1 cellular context compared by ENCODE assay signal in the genomic region with DNA sequence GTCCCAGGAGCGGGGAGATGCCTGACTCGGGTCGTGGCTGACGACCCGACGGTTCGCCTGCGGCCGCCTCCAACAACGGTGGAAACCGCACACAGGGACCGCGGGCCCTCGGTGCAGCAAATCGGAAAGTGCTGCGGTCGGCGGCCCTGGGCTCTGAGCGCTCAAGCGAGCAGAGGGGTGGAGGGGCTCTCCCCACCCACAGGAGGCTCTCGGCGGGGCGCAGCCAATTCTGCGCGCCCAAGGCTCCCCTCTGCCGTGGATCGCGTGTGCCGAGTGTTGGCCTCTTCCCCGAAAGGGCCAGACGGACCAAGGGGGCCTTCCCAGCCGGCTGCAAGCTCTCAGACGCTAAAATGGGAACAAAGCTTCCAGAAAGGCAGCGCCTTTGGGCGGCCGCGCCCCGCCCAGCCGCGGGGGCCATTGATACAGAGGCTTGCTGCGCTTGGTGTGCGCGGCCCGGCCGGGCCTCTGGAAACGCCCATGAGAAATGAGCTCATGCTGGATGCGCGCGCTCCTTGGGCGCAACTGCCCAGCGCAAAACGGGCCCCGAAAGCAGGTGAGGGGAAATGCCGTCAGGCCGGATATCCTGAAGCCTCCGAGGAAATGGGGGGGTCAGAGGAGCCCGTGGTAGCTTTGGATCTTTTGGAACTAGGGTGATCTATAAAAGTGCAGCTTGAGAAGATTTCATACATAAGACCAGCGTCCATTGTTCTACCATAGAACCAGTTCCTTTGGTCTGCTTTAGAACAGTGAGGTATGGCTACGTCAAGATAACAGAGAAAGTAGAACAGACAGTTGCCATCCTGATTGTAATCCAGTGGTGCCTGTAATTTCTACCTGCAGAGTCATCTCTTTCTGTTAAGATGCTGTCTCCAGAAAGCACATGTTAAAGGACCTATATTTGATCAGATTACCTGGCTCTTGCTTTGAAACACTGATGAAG.
TF ChIP-seq lines count a peak whose summit lies in the region.

No MANE protein-coding gene starts in this region.

TF ChIP-seq in K562, 482 proteins besides CTCF, POLR2A, EP300 and RAD21 (continued from another document and continues in another):
- TF ChIP-seq, protein P1, sequence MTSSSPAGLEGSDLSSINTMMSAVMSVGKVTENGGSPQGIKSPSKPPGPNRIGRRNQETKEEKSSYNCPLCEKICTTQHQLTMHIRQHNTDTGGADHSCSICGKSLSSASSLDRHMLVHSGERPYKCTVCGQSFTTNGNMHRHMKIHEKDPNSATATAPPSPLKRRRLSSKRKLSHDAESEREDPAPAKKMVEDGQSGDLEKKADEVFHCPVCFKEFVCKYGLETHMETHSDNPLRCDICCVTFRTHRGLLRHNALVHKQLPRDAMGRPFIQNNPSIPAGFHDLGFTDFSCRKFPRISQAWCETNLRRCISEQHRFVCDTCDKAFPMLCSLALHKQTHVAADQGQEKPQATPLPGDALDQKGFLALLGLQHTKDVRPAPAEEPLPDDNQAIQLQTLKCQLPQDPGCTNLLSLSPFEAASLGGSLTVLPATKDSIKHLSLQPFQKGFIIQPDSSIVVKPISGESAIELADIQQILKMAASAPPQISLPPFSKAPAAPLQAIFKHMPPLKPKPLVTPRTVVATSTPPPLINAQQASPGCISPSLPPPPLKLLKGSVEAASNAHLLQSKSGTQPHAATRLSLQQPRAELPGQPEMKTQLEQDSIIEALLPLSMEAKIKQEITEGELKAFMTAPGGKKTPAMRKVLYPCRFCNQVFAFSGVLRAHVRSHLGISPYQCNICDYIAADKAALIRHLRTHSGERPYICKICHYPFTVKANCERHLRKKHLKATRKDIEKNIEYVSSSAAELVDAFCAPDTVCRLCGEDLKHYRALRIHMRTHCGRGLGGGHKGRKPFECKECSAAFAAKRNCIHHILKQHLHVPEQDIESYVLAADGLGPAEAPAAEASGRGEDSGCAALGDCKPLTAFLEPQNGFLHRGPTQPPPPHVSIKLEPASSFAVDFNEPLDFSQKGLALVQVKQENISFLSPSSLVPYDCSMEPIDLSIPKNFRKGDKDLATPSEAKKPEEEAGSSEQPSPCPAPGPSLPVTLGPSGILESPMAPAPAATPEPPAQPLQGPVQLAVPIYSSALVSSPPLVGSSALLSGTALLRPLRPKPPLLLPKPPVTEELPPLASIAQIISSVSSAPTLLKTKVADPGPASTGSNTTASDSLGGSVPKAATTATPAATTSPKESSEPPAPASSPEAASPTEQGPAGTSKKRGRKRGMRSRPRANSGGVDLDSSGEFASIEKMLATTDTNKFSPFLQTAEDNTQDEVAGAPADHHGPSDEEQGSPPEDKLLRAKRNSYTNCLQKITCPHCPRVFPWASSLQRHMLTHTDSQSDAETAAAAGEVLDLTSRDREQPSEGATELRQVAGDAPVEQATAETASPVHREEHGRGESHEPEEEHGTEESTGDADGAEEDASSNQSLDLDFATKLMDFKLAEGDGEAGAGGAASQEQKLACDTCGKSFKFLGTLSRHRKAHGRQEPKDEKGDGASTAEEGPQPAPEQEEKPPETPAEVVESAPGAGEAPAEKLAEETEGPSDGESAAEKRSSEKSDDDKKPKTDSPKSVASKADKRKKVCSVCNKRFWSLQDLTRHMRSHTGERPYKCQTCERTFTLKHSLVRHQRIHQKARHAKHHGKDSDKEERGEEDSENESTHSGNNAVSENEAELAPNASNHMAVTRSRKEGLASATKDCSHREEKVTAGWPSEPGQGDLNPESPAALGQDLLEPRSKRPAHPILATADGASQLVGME (CRISPR knock-in tag; IDR thresholded peaks at IDR 0.05): 0 out of 2 replicates have a peak, but pooled peaks have one; percentile 63
- peak in 1 of 2 experiments; percentile 52; a peak in 1 of 4 replicates for TF ChIP-seq NONO (IDR thresholded peaks at IDR 0.05; ENCODE audit: low read depth in 2 of 2, low read length in 1 of 2)
- TF ChIP-seq, protein P2, sequence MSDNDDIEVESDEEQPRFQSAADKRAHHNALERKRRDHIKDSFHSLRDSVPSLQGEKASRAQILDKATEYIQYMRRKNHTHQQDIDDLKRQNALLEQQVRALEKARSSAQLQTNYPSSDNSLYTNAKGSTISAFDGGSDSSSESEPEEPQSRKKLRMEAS (CRISPR knock-in tag; IDR thresholded peaks at IDR 0.05): no peak
- no peak for TF ChIP-seq PRMT5 (CRISPR knock-in tag; IDR thresholded peaks at IDR 0.05)
- TF ChIP-seq DPF2 (IDR thresholded peaks at IDR 0.05): no peak
- TF ChIP-seq DMBX1 (CRISPR knock-in tag; IDR thresholded peaks at IDR 0.05; ENCODE audit: borderline replicate concordance): no peak
- TF ChIP-seq ZNF561 (CRISPR knock-in tag; conservative IDR thresholded peaks at IDR 0.05): no peak
- TF ChIP-seq NFIC (IDR thresholded peaks at IDR 0.05): peak; percentile 65
- TF ChIP-seq TGIF2 (CRISPR knock-in tag; IDR thresholded peaks at IDR 0.05): no peak
- TF ChIP-seq ZFX (CRISPR knock-in tag; IDR thresholded peaks at IDR 0.05): peak; percentile 92
- TF ChIP-seq HNRNPLL (IDR thresholded peaks at IDR 0.05; ENCODE audit: low read depth, low read length, poor library complexity, severe bottlenecking): peak; percentile 56
- TF ChIP-seq, protein P3, sequence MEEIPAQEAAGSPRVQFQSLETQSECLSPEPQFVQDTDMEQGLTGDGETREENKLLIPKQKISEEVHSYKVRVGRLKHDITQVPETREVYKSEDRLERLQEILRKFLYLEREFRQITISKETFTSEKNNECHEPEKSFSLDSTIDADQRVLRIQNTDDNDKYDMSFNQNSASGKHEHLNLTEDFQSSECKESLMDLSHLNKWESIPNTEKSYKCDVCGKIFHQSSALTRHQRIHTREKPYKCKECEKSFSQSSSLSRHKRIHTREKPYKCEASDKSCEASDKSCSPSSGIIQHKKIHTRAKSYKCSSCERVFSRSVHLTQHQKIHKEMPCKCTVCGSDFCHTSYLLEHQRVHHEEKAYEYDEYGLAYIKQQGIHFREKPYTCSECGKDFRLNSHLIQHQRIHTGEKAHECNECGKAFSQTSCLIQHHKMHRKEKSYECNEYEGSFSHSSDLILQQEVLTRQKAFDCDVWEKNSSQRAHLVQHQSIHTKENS (CRISPR knock-in tag; IDR thresholded peaks at IDR 0.05): no peak
- 0 out of 2 replicates have a peak, but pooled peaks have one; percentile 20 for TF ChIP-seq TARDBP (IDR thresholded peaks at IDR 0.05)
- 0 out of 2 replicates have a peak, but pooled peaks have one; percentile 33 for TF ChIP-seq SMAD4 (CRISPR knock-in tag; conservative IDR thresholded peaks at IDR 0.05)
- TF ChIP-seq, protein P4, sequence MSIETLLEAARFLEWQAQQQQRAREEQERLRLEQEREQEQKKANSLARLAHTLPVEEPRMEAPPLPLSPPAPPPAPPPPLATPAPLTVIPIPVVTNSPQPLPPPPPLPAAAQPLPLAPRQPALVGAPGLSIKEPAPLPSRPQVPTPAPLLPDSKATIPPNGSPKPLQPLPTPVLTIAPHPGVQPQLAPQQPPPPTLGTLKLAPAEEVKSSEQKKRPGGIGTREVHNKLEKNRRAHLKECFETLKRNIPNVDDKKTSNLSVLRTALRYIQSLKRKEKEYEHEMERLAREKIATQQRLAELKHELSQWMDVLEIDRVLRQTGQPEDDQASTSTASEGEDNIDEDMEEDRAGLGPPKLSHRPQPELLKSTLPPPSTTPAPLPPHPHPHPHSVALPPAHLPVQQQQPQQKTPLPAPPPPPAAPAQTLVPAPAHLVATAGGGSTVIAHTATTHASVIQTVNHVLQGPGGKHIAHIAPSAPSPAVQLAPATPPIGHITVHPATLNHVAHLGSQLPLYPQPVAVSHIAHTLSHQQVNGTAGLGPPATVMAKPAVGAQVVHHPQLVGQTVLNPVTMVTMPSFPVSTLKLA (conservative IDR thresholded peaks at IDR 0.05): peak; percentile 34 to 64
- peak; percentile 83 for TF ChIP-seq FOXP1 (CRISPR knock-in tag; IDR thresholded peaks at IDR 0.05)
- TF ChIP-seq NRF1 (conservative IDR thresholded peaks at IDR 0.05 in 1 of 2, IDR thresholded peaks at IDR 0.05 in 1 of 2): peak; percentile 93 to 94
- TF ChIP-seq PHF8 (IDR thresholded peaks at IDR 0.05; ENCODE audit: borderline replicate concordance, low read length): peak; percentile 97
- TF ChIP-seq, protein P5, sequence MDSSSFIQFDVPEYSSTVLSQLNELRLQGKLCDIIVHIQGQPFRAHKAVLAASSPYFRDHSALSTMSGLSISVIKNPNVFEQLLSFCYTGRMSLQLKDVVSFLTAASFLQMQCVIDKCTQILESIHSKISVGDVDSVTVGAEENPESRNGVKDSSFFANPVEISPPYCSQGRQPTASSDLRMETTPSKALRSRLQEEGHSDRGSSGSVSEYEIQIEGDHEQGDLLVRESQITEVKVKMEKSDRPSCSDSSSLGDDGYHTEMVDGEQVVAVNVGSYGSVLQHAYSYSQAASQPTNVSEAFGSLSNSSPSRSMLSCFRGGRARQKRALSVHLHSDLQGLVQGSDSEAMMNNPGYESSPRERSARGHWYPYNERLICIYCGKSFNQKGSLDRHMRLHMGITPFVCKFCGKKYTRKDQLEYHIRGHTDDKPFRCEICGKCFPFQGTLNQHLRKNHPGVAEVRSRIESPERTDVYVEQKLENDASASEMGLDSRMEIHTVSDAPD (CRISPR knock-in tag; IDR thresholded peaks at IDR 0.05): no peak
- no peak for TF ChIP-seq TCF7 (IDR thresholded peaks at IDR 0.05; ENCODE audit: borderline replicate concordance)
- TF ChIP-seq POLR2B (IDR thresholded peaks at IDR 0.05; ENCODE audit: low read depth, partially characterized antibody): peak; percentile 84
- TF ChIP-seq CREM (IDR thresholded peaks at IDR 0.05; ENCODE audit: low read depth): peak; percentile 53
- TF ChIP-seq LEF1 (IDR thresholded peaks at IDR 0.05): no peak
- peak; percentile 47; the same call in 1 of the 2 replicates for TF ChIP-seq ZNF766 (CRISPR knock-in tag; conservative IDR thresholded peaks at IDR 0.05)
- TF ChIP-seq KHSRP (IDR thresholded peaks at IDR 0.05): no peak
- TF ChIP-seq, protein P6, sequence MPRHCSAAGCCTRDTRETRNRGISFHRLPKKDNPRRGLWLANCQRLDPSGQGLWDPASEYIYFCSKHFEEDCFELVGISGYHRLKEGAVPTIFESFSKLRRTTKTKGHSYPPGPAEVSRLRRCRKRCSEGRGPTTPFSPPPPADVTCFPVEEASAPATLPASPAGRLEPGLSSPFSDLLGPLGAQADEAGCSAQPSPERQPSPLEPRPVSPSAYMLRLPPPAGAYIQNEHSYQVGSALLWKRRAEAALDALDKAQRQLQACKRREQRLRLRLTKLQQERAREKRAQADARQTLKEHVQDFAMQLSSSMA (CRISPR knock-in tag; IDR thresholded peaks at IDR 0.05): no peak
- TF ChIP-seq JUND (IDR thresholded peaks at IDR 0.05; ENCODE audit: borderline replicate concordance, low read depth, low read length): peak; percentile 72
- peak; percentile 71; the same call in 2 of the 3 replicates for TF ChIP-seq JUND (tag; IDR thresholded peaks at IDR 0.05; ENCODE audit: borderline replicate concordance, low read depth, low read length)
- TF ChIP-seq, protein P7, sequence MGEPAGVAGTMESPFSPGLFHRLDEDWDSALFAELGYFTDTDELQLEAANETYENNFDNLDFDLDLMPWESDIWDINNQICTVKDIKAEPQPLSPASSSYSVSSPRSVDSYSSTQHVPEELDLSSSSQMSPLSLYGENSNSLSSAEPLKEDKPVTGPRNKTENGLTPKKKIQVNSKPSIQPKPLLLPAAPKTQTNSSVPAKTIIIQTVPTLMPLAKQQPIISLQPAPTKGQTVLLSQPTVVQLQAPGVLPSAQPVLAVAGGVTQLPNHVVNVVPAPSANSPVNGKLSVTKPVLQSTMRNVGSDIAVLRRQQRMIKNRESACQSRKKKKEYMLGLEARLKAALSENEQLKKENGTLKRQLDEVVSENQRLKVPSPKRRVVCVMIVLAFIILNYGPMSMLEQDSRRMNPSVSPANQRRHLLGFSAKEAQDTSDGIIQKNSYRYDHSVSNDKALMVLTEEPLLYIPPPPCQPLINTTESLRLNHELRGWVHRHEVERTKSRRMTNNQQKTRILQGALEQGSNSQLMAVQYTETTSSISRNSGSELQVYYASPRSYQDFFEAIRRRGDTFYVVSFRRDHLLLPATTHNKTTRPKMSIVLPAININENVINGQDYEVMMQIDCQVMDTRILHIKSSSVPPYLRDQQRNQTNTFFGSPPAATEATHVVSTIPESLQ (CRISPR knock-in tag; IDR thresholded peaks at IDR 0.05): 0 out of 2 replicates have a peak, but pooled peaks have one; percentile 36
- TF ChIP-seq, protein P8, sequence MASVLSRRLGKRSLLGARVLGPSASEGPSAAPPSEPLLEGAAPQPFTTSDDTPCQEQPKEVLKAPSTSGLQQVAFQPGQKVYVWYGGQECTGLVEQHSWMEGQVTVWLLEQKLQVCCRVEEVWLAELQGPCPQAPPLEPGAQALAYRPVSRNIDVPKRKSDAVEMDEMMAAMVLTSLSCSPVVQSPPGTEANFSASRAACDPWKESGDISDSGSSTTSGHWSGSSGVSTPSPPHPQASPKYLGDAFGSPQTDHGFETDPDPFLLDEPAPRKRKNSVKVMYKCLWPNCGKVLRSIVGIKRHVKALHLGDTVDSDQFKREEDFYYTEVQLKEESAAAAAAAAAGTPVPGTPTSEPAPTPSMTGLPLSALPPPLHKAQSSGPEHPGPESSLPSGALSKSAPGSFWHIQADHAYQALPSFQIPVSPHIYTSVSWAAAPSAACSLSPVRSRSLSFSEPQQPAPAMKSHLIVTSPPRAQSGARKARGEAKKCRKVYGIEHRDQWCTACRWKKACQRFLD (CRISPR knock-in tag; IDR thresholded peaks at IDR 0.05): peak; percentile 65
- TF ChIP-seq, protein P9, sequence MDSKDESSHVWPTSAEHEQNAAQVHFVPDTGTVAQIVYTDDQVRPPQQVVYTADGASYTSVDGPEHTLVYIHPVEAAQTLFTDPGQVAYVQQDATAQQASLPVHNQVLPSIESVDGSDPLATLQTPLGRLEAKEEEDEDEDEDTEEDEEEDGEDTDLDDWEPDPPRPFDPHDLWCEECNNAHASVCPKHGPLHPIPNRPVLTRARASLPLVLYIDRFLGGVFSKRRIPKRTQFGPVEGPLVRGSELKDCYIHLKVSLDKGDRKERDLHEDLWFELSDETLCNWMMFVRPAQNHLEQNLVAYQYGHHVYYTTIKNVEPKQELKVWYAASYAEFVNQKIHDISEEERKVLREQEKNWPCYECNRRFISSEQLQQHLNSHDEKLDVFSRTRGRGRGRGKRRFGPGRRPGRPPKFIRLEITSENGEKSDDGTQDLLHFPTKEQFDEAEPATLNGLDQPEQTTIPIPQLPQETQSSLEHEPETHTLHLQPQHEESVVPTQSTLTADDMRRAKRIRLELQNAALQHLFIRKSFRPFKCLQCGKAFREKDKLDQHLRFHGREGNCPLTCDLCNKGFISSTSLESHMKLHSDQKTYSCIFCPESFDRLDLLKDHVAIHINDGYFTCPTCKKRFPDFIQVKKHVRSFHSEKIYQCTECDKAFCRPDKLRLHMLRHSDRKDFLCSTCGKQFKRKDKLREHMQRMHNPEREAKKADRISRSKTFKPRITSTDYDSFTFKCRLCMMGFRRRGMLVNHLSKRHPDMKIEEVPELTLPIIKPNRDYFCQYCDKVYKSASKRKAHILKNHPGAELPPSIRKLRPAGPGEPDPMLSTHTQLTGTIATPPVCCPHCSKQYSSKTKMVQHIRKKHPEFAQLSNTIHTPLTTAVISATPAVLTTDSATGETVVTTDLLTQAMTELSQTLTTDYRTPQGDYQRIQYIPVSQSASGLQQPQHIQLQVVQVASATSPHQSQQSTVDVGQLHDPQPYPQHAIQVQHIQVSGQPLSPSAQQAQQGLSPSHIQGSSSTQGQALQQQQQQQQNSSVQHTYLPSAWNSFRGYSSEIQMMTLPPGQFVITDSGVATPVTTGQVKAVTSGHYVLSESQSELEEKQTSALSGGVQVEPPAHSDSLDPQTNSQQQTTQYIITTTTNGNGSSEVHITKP (IDR thresholded peaks at IDR 0.05; ENCODE audit: partially characterized antibody): no peak
- no peak for TF ChIP-seq SMAD1 (IDR thresholded peaks at IDR 0.05; ENCODE audit: low read depth, low read length, partially characterized antibody)
- no peak for TF ChIP-seq TCFL5 (CRISPR knock-in tag; conservative IDR thresholded peaks at IDR 0.05)
- 0 out of 2 replicates have a peak, but pooled peaks have one; percentile 32 for TF ChIP-seq PHB (CRISPR knock-in tag; IDR thresholded peaks at IDR 0.05)
